Comparison of ENCODE assay signal across 14 cellular contexts in the genomic region with DNA sequence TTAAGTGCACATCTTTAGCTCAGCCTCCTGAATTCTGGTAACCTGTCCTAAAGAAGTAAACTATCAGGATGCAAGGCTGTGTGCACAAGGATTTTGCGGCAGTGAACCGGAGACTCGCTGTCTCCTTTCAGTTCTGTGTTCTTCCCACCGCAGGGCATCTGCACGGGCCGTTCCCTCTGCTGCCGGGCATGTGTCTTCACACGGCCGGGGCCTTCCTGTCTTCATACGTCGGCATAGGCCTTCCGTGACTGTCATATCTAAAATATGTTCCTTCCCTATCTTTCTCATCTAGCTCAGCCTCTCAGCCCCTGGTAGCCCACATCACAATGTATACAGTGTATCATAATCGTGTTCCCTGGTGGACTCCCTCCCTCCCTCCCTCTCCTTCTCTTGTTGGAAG. TPM values are rescaled to one million over a fixed set of nuclear protein-coding genes. Genes with fewer than 3 reads are reported as not detected.
DNase-seq lines count a peak whose midpoint lies in the region; ATAC-seq, FAIRE-seq and TF ChIP-seq lines count a peak whose summit lies in the region.
"Had no signal": no experiment of that assay in that cellular context is flagged by ENCODE, and none has a peak within 500 bp of the region (broad histone marks: within the 10 kb centered on the region; RNA-seq: fewer than 3 reads in every experiment).

No MANE protein-coding gene starts in this region.

- no peaks in the 10 kb centered on the region for H3K27me3 Mint-ChIP-seq in endodermal cell (ENCODE audit: insufficient read depth)

- TF ChIP-seq CTCF in endodermal cell (conservative IDR thresholded peaks at IDR 0.05) = no peak
- no peak for TF ChIP-seq CTCF in spleen (IDR thresholded peaks at IDR 0.05 in 8 of 11, conservative IDR thresholded peaks at IDR 0.05 in 3 of 11)
- TF ChIP-seq CTCF in esophagus muscularis mucosa (IDR thresholded peaks at IDR 0.05) = no peak

- no peak for TF ChIP-seq EP300 in esophagus muscularis mucosa (IDR thresholded peaks at IDR 0.05)

- FAIRE-seq in GM12891 (lab: Jason Lieb, UNC) = peak; percentile 90
- FAIRE-seq: HTR-8/SVneo, small intestine had no signal

- H3K9ac ChIP-seq in endodermal cell (ENCODE audit: extremely low read depth, low read length, poor library complexity, severe bottlenecking) = no peak overlapping the region
- H3K9ac ChIP-seq: GM23248 had no signal

- H3K4me3 Mint-ChIP-seq in endodermal cell = no peak overlapping the region

- WGBS in endodermal cell (ENCODE audit: insufficient coverage in 1 of 2, insufficient read length in 1 of 2), 2 experiments = 94 to 96% methylated on average over 12 to 13 of the region's 13 CpGs
- 16 to 46% (median 26%) methylated on average over 13 of the region's 13 CpGs for WGBS in spleen, 5 donors
- 64% methylated on average over 13 of the region's 13 CpGs for WGBS in esophagus muscularis mucosa

- intact Hi-C loops in spleen (cut with DNase I; ENCODE audit: low total_unique reads) (no loop called here), esophagus muscularis mucosa (cut with DNase I) (no loop called here)

- ATAC-seq in HG02798 (IDR thresholded peaks at IDR 0.05; ENCODE audit: poor library complexity, unreplicated experiment) = no peak

- no peaks in the 10 kb centered on the region for H3K9me3 Mint-ChIP-seq in endodermal cell

- TF ChIP-seq POLR2A in GM12891 (IDR thresholded peaks at IDR 0.05; ENCODE audit: low read depth, low read length) = no peak
- no peak for TF ChIP-seq POLR2A in spleen (IDR thresholded peaks at IDR 0.05)
- no peak for TF ChIP-seq POLR2A in esophagus muscularis mucosa (IDR thresholded peaks at IDR 0.05; ENCODE audit: low read depth)

- H3K36me3 ChIP-seq in endodermal cell (ENCODE audit: control insufficient read depth, insufficient read depth, low read length) (no peaks in the 10 kb centered on the region), spleen (no peaks in the 10 kb centered on the region), esophagus muscularis mucosa (no peaks in the 10 kb centered on the region)
- H3K36me3 ChIP-seq: tibial artery had no signal

- H3K4me3 ChIP-seq in endodermal cell (ENCODE audit: low read length) (no peak overlapping the region), spleen (peak overlapping the region in 1 of 8 donors; percentile 10), esophagus muscularis mucosa (no peak overlapping the region)
- H3K4me3 ChIP-seq: GM23248, tibial artery had no signal

- H3K36me3 Mint-ChIP-seq in endodermal cell (ENCODE audit: low read depth) = peaks cover 5% of the 10 kb centered on the region

- H3K4me1 ChIP-seq in endodermal cell (ENCODE audit: control insufficient read depth, insufficient read depth, low read length) (peaks cover 5% of the 10 kb centered on the region), spleen (peaks cover 55 to 100% (median 86%) of the 10 kb centered on the region in 6 donors), esophagus muscularis mucosa (peaks cover 32 to 62% (median 50%) of the 10 kb centered on the region in 4 donors)

- peak overlapping the region; percentile 92 for H3K27ac Mint-ChIP-seq in endodermal cell

- no peaks in the 10 kb centered on the region for H3K27me3 ChIP-seq in endodermal cell (ENCODE audit: control insufficient read depth, insufficient read depth, low read length, poor library complexity, severe bottlenecking)
- H3K27me3 ChIP-seq in spleen (replicated peaks in 1 of 7) = no peaks in the 10 kb centered on the region
- no peaks in the 10 kb centered on the region for H3K27me3 ChIP-seq in esophagus muscularis mucosa
- H3K27me3 ChIP-seq: tibial artery had no signal

- H3K4me1 Mint-ChIP-seq in endodermal cell = peaks cover 29% of the 10 kb centered on the region

- DNase-seq in GM12891 (ENCODE audit: insufficient read length, low spot score) = no peak
- peak; percentile 47 for DNase-seq in NOMO-1 treated with dmso at 0.1 percent for 144 hours (lab: John Stamatoyannopoulos, UW; ENCODE audit: unreplicated experiment)
- DNase-seq in endodermal cell = no peak
- DNase-seq in spleen = peak; percentile 87
- no peak for DNase-seq in stimulated activated CD8-positive, alpha-beta memory T cell treated with anti-CD3 and anti-CD28 coated beads, Interleukin-4, amount 100 ng/mL, for 48 hours
- DNase-seq in effector CD8-positive, alpha-beta T cell (lab: John Stamatoyannopoulos, UW) = no peak
- DNase-seq in esophagus muscularis mucosa (ENCODE audit: extremely low spot score) = no peak
- DNase-seq: NCI-H446, small intestine had no signal

- H3K9me3 ChIP-seq in endodermal cell (ENCODE audit: control insufficient read depth, low read length) (no peaks in the 10 kb centered on the region), spleen (no peaks in the 10 kb centered on the region), esophagus muscularis mucosa (no peaks in the 10 kb centered on the region)
- H3K9me3 ChIP-seq: tibial artery had no signal

- H3K27ac ChIP-seq in endodermal cell (ENCODE audit: low read depth, low read length) (no peak overlapping the region), spleen (peak overlapping the region; percentile 31 to 77 (median 74)), esophagus muscularis mucosa (replicated peaks in 1 of 4) (peak overlapping the region in 1 of 4 donors; percentile 16)
- H3K27ac ChIP-seq: GM23248 had no signal

TF ChIP-seq in GM12891, 5 proteins besides CTCF, POLR2A, EP300 and RAD21:
- TF ChIP-seq POLR2AphosphoS5 (IDR thresholded peaks at IDR 0.05; ENCODE audit: low read depth, low read length) = no peak
- peak; percentile 54 for TF ChIP-seq SPI1 (IDR thresholded peaks at IDR 0.05; ENCODE audit: low read depth, low read length)

RNA-seq across cellular contexts. Expression of gene PALD1, which starts 16.4 kb away (rescaled TPM):
- 4.1 TPM for polyA plus RNA-seq in GM12891 (2012; ENCODE audit: low read depth, missing spikeins)
- total RNA-seq in endodermal cell (10 to 100 TPM; 17.3 to 19.7 TPM), spleen (10 to 100 TPM in 6 of 7 donors, 1 to 10 TPM in 1; 8.5 to 27.8 (median 20.5) TPM), esophagus muscularis mucosa (10 to 100 TPM; 10.4 to 19.1 (median 12.8) TPM)
- 12.0 TPM for polyA plus RNA-seq in endodermal cell (2013, experiment 1 of 2)
- polyA plus RNA-seq in endodermal cell (2013, experiment 2 of 2) = 11.6 TPM
- 10 to 100 TPM in 2 of 3 donors, 1 to 10 TPM in 1; 7.7 to 19.7 (median 16.8) TPM for polyA plus RNA-seq in spleen
- total RNA-seq: GM23248 had no signal
- polyA plus RNA-seq: GM23248 had no signal

RNA-seq across cellular contexts. Expression of gene NODAL, which starts 53.5 kb away (rescaled TPM):
- polyA plus RNA-seq in GM12891 (2012; ENCODE audit: low read depth, missing spikeins) = 0.05 TPM
- total RNA-seq in endodermal cell = 10 to 100 TPM; 18.2 to 71.0 TPM
- 36.1 TPM for polyA plus RNA-seq in endodermal cell (2013, experiment 1 of 2)
- polyA plus RNA-seq in endodermal cell (2013, experiment 2 of 2) = 39.2 TPM
- not detected for total RNA-seq in spleen
- polyA plus RNA-seq in spleen = not detected
- not detected for total RNA-seq in esophagus muscularis mucosa
- total RNA-seq: chondrocyte, GM23248 had no signal
- polyA plus RNA-seq: GM23248 had no signal

Comparison
In these comparisons a context has a peak if more than half of its experiments do, and no peak if none do; other contexts are left out.
1. DNase-seq: peak in NOMO-1 treated with dmso at 0.1 percent for 144 hours (single experiment) and spleen (single experiment); none in GM12891 (single experiment), endodermal cell (single experiment), stimulated activated CD8-positive, alpha-beta memory T cell treated with anti-CD3 and anti-CD28 coated beads, Interleukin-4, amount 100 ng/mL, for 48 hours (single experiment), effector CD8-positive, alpha-beta T cell (single experiment) and esophagus muscularis mucosa (single experiment).
2. RNA of gene NODAL, which starts 53.5 kb away (total RNA-seq): 18.2 to 71.0 TPM in endodermal cell; not detected in spleen and not detected in esophagus muscularis mucosa; every median in the first group is over 10 times any median in the second.